Comparison of ENCODE assay signal across 1 cellular context in the genomic region with DNA sequence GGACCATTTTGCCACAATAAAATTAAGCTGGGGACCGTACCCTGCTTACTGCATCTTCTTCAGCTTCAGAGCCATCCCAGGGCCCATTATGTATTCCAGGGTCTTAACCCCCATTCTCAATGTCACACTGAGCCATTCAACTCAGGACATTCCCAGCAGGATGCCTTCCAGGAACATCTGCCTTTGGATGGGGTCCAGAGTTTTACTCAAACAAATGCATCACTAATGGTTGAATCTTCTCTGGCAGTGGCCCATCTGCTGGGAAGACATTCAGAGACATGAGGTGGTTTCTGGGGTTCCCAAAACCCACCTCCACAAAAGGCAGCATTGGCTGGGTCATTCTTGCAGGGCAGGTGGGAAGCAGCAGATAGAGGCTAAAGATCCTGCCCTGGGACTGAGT.
TF ChIP-seq lines count a peak whose summit lies in the region.

No MANE protein-coding gene starts in this region.

TF ChIP-seq in IMR-90, 13 proteins besides CTCF, POLR2A, EP300 and RAD21:
- TF ChIP-seq NFE2L2 (IDR thresholded peaks at IDR 0.05; ENCODE audit: low read depth, low read length) (no peak), RCOR1 (IDR thresholded peaks at IDR 0.05; ENCODE audit: insufficient replicate concordance, low read length) (no peak), FOS (IDR thresholded peaks at IDR 0.05; ENCODE audit: low read depth, low read length) (no peak), MAFK (IDR thresholded peaks at IDR 0.05; ENCODE audit: low read depth, low read length) (no peak), CEBPB (IDR thresholded peaks at IDR 0.05; ENCODE audit: low read depth, low read length) (no peak), RFX5 (IDR thresholded peaks at IDR 0.05; ENCODE audit: low read depth, low read length) (no peak), MAZ (IDR thresholded peaks at IDR 0.05; ENCODE audit: borderline replicate concordance, low read depth, low read length) (no peak), SMC3 (IDR thresholded peaks at IDR 0.05; ENCODE audit: low read depth, low read length) (no peak)
- TF ChIP-seq, protein P1, sequence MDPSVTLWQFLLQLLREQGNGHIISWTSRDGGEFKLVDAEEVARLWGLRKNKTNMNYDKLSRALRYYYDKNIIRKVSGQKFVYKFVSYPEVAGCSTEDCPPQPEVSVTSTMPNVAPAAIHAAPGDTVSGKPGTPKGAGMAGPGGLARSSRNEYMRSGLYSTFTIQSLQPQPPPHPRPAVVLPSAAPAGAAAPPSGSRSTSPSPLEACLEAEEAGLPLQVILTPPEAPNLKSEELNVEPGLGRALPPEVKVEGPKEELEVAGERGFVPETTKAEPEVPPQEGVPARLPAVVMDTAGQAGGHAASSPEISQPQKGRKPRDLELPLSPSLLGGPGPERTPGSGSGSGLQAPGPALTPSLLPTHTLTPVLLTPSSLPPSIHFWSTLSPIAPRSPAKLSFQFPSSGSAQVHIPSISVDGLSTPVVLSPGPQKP (IDR thresholded peaks at IDR 0.05; ENCODE audit: borderline replicate concordance, low read depth, low read length), result no peak
- TF ChIP-seq, protein P2, sequence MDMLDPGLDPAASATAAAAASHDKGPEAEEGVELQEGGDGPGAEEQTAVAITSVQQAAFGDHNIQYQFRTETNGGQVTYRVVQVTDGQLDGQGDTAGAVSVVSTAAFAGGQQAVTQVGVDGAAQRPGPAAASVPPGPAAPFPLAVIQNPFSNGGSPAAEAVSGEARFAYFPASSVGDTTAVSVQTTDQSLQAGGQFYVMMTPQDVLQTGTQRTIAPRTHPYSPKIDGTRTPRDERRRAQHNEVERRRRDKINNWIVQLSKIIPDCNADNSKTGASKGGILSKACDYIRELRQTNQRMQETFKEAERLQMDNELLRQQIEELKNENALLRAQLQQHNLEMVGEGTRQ (IDR thresholded peaks at IDR 0.05; ENCODE audit: low read depth, low read length), result no peak
TF ChIP-seq in IMR-90: peak in this region for 0.
